22 cellular contexts compared by ENCODE assay signal in genomic region chr12:57826400-57826799, GRCh38.
"Had no signal": no experiment of that assay in that cellular context is flagged by ENCODE, and none has a peak within 500 bp of the region (broad histone marks: within the 10 kb centered on the region; RNA-seq: fewer than 3 reads in every experiment).

No MANE protein-coding gene starts in this region.

- H3K27me3 ChIP-seq: brain microvascular endothelial cell, esophagus muscularis mucosa, right atrium auricular region, transverse colon had no signal

- H3K4me3 ChIP-seq: esophagus muscularis mucosa, right atrium auricular region, transverse colon had no signal

- ATAC-seq: activated T-cell treated with anti-CD3 and anti-CD28 coated beads, Interleukin-2, amount 50 U/mL, for 72 hours had no signal

- H3K9me3 ChIP-seq: esophagus muscularis mucosa, right atrium auricular region, transverse colon had no signal

- DNase-seq: activated CD4-positive, alpha-beta T cell treated with anti-CD3 and anti-CD28 coated beads, Interleukin-2, amount 10 ng/mL, durations not matched to agents 24 days and 14 days; activated CD8-positive, alpha-beta memory T cell treated with anti-CD3 and anti-CD28 coated beads, Interleukin-2, amount 50 U/mL, for 4 hours; activated effector memory CD4-positive, alpha-beta T cell treated with anti-CD3 and anti-CD28 coated beads, Interleukin-2, amount 50 U/mL, for 16 hours; activated naive CD8-positive, alpha-beta T cell treated with anti-CD3 and anti-CD28 coated beads, Interleukin-2, amount 10 ng/mL, durations not matched to agents 7 days and 5 days; activated T-cell treated with anti-CD3 and anti-CD28 coated beads, Interleukin-2, amount 50 U/mL, for 72 hours; anterior cingulate cortex; brain microvascular endothelial cell; cerebellar nuclear complex; cortex of kidney; midbrain; stimulated activated CD4-positive, alpha-beta T cell treated with anti-CD3 and anti-CD28 coated beads, Interleukin-12 subunit alpha, Interleukin-12 subunit beta, amount 100 ng/mL, for 4 hours; stimulated activated CD4-positive, alpha-beta T cell treated with anti-CD3 and anti-CD28 coated beads, Interleukin-1b, Interleukin-23, amount 100 ng/mL, for 48 hours; stimulated activated CD8-positive, alpha-beta memory T cell treated with anti-CD3 and anti-CD28 coated beads, Interleukin-4, amount 100 ng/mL, for 48 hours; stimulated activated naive CD4-positive, alpha-beta T cell treated with Interleukin-2 at 50 U/mL for 16 hours; substantia nigra; T-helper 1 cell; T1000; transverse colon had no signal

- H3K27ac Mint-ChIP-seq: activated CD4-positive, alpha-beta T cell treated with anti-CD3 and anti-CD28 coated beads, Interleukin-2, amount 10 ng/mL, durations not matched to agents 24 days and 14 days; activated naive CD8-positive, alpha-beta T cell treated with anti-CD3 and anti-CD28 coated beads, Interleukin-2, amount 10 ng/mL, durations not matched to agents 7 days and 5 days; progenitor cell of endocrine pancreas had no signal

- H3K27me3 Mint-ChIP-seq: activated CD4-positive, alpha-beta T cell treated with anti-CD3 and anti-CD28 coated beads, Interleukin-2, amount 10 ng/mL, durations not matched to agents 24 days and 14 days; activated naive CD8-positive, alpha-beta T cell treated with anti-CD3 and anti-CD28 coated beads, Interleukin-2, amount 10 ng/mL, durations not matched to agents 7 days and 5 days; progenitor cell of endocrine pancreas had no signal

- H3K4me3 Mint-ChIP-seq: activated CD4-positive, alpha-beta T cell treated with anti-CD3 and anti-CD28 coated beads, Interleukin-2, amount 10 ng/mL, durations not matched to agents 24 days and 14 days; activated naive CD8-positive, alpha-beta T cell treated with anti-CD3 and anti-CD28 coated beads, Interleukin-2, amount 10 ng/mL, durations not matched to agents 7 days and 5 days; activated T-cell treated with anti-CD3 and anti-CD28 coated beads, Interleukin-2, amount 50 U/mL, for 72 hours; neural crest cell had no signal

- H3K9me3 Mint-ChIP-seq: activated CD4-positive, alpha-beta T cell treated with anti-CD3 and anti-CD28 coated beads, Interleukin-2, amount 10 ng/mL, durations not matched to agents 24 days and 14 days; activated naive CD8-positive, alpha-beta T cell treated with anti-CD3 and anti-CD28 coated beads, Interleukin-2, amount 10 ng/mL, durations not matched to agents 7 days and 5 days; activated T-cell treated with anti-CD3 and anti-CD28 coated beads, Interleukin-2, amount 50 U/mL, for 72 hours; neural crest cell had no signal

- H3K27ac ChIP-seq: brain microvascular endothelial cell, transverse colon had no signal
